ENCODE assay signal across 33 cellular contexts in genomic region chr6:81682858-81683257, GRCh38.
"Had no signal": no experiment of that assay in that cellular context is flagged by ENCODE, and none has a peak within 500 bp of the region (broad histone marks: within the 10 kb centered on the region; RNA-seq: fewer than 3 reads in every experiment).

No MANE protein-coding gene starts in this region.

- DNase-seq: activated B cell treated with CpG ODN at 0.5 μM for 24 hours; activated CD4-positive, alpha-beta memory T cell treated with anti-CD3 and anti-CD28 coated beads for 36 hours; activated CD4-positive, alpha-beta T cell treated with anti-CD3 and anti-CD28 coated beads for 4 hours; activated CD4-positive, alpha-beta T cell treated with anti-CD3 and anti-CD28 coated beads, Interleukin-2, amount 10 ng/mL, durations not matched to agents 24 days and 14 days; activated CD4-positive, alpha-beta T cell treated with anti-CD3 and anti-CD28 coated beads, Interleukin-2, amount 50 U/mL, for 1 hour; activated CD4-positive, alpha-beta T cell treated with anti-CD3 and anti-CD28 coated beads, Interleukin-2, amount 50 U/mL, for 4 hours; activated CD4-positive, CD25-positive, alpha-beta regulatory T cell treated with anti-CD3 and anti-CD28 coated beads, Interleukin-2, amount 50 U/mL, for 72 hours; activated CD8-positive, alpha-beta memory T cell treated with anti-CD3 and anti-CD28 coated beads, Interleukin-2, amount 50 U/mL, for 4 hours; activated CD8-positive, alpha-beta T cell treated with anti-CD3 and anti-CD28 coated beads for 36 hours; activated effector memory CD4-positive, alpha-beta T cell treated with anti-CD3 and anti-CD28 coated beads, Interleukin-2, amount 50 U/mL, for 16 hours; activated gamma-delta T cell treated with Interleukin-2 at 50 U/mL for 16 hours; activated naive CD4-positive, alpha-beta T cell; activated naive CD4-positive, alpha-beta T cell treated with anti-CD3 and anti-CD28 coated beads for 36 hours; activated naive CD4-positive, alpha-beta T cell treated with anti-CD3 and anti-CD28 coated beads, Interleukin-2, amount 50 U/mL, for 16 hours; activated naive CD8-positive, alpha-beta T cell treated with anti-CD3 and anti-CD28 coated beads for 36 hours; activated T-cell treated with anti-CD3 and anti-CD28 coated beads for 4 hours; activated T-cell treated with anti-CD3 and anti-CD28 coated beads, Interleukin-2, amount 50 U/mL, for 1 hour; activated T-cell treated with anti-CD3 and anti-CD28 coated beads, Interleukin-2, amount 50 U/mL, for 4 hours; activated T-cell treated with anti-CD3 and anti-CD28 coated beads, Interleukin-2, amount 50 U/mL, for 72 hours; adrenal gland; amniotic stem cell; aorta; body of pancreas; brain microvascular endothelial cell; central memory CD4-positive, alpha-beta T cell; T-helper 2 cell; T-helper 9 cell had no signal

- ATAC-seq: activated CD8-positive, alpha-beta T cell treated with anti-CD3 and anti-CD28 coated beads for 36 hours; activated naive CD4-positive, alpha-beta T cell treated with anti-CD3 and anti-CD28 coated beads, Interleukin-2, amount 50 U/mL, for 72 hours; activated T-cell treated with anti-CD3 and anti-CD28 coated beads, Interleukin-2, amount 50 U/mL, for 4 hours; activated T-cell treated with anti-CD3 and anti-CD28 coated beads, Interleukin-2, amount 50 U/mL, for 72 hours; activated T-helper 17 cell treated with anti-CD3 and anti-CD28 coated beads, Interleukin-2, amount 50 U/mL, for 72 hours; body of pancreas had no signal

- H3K4me3 ChIP-seq: adrenal gland, body of pancreas, breast epithelium had no signal

- H3K36me3 ChIP-seq: adrenal gland, brain microvascular endothelial cell, breast epithelium had no signal

- H3K27ac ChIP-seq: adrenal gland, body of pancreas, brain microvascular endothelial cell, breast epithelium, VCaP had no signal

- H3K4me1 ChIP-seq: body of pancreas, breast epithelium had no signal

- FAIRE-seq: astrocyte, TTC549 had no signal

- H3K9me3 ChIP-seq: adrenal gland, body of pancreas, breast epithelium had no signal

- H3K27me3 ChIP-seq: adrenal gland, body of pancreas, brain microvascular endothelial cell, breast epithelium had no signal
